ENCODE assay signal across 15 cellular contexts in genomic region chr4:2472187-2472586, GRCh38. TPM values are rescaled to one million over a fixed set of nuclear protein-coding genes. Genes with fewer than 3 reads are reported as not detected.
A peak's percentile ranks its signal among the peaks of the same experiment; 100 is the strongest.
DNase-seq lines count a peak whose midpoint lies in the region; ATAC-seq and TF ChIP-seq lines count a peak whose summit lies in the region.
"Had no signal": no experiment of that assay in that cellular context is flagged by ENCODE, and none has a peak within 500 bp of the region (broad histone marks: within the 10 kb centered on the region; RNA-seq: fewer than 3 reads in every experiment).

No MANE protein-coding gene starts in this region.

- H3K27ac ChIP-seq in CD4-positive, CD25-positive, alpha-beta regulatory T cell (ENCODE audit: insufficient read depth, low read length, poor library complexity, severe bottlenecking) = peak overlapping the region; percentile 97
- no peak overlapping the region for H3K27ac ChIP-seq in mesenchymal stem cell (ENCODE audit: low read length, poor library complexity, severe bottlenecking)
- H3K27ac ChIP-seq: sigmoid colon had no signal

- H3K27me3 ChIP-seq in CD4-positive, CD25-positive, alpha-beta regulatory T cell (ENCODE audit: control insufficient read depth, insufficient read depth, low read length) = no peaks in the 10 kb centered on the region
- no peaks in the 10 kb centered on the region for H3K27me3 ChIP-seq in mesenchymal stem cell (ENCODE audit: control insufficient read depth in 1 of 2, insufficient read depth in 1 of 2, low read length in 2 of 2)
- H3K27me3 ChIP-seq: sigmoid colon had no signal

- no peak overlapping the region for H2BK120ac ChIP-seq in mesenchymal stem cell (ENCODE audit: low read depth, low read length)

- H3K27me3 Mint-ChIP-seq in CD4-positive, CD25-positive, alpha-beta regulatory T cell = peaks cover 7% of the 10 kb centered on the region
- H3K27me3 Mint-ChIP-seq in IgD-negative memory B cell = no peaks in the 10 kb centered on the region

- peaks cover 16% of the 10 kb centered on the region for H3K36me3 ChIP-seq in CD4-positive, CD25-positive, alpha-beta regulatory T cell (ENCODE audit: control insufficient read depth, insufficient read depth, low read length)
- H3K36me3 ChIP-seq in mesenchymal stem cell (ENCODE audit: control insufficient read depth in 1 of 2, insufficient read depth in 2 of 2, low read depth in 1 of 2, low read length in 2 of 2) = peaks cover 19 to 24% of the 10 kb centered on the region in 2 experiments

- H3K27ac Mint-ChIP-seq in CD4-positive, CD25-positive, alpha-beta regulatory T cell = peak overlapping the region; percentile 12 to 99 (median 71)
- H3K27ac Mint-ChIP-seq in IgD-negative memory B cell = peak overlapping the region in 2 of 3 donors; percentile 73 to 100

- 100% methylated on average over 4 of the region's 4 CpGs for WGBS in mesenchymal stem cell

- DNase-seq in CD4-positive, CD25-positive, alpha-beta regulatory T cell = no peak
- peak; percentile 69 for DNase-seq in choroid plexus epithelial cell (ENCODE audit: low read depth)
- DNase-seq in mesenchymal stem cell = peak; percentile 30
- no peak for DNase-seq in G401 (ENCODE audit: low spot score)
- no peak for DNase-seq in NCI-H2107 treated with DMSO at 0.1 percent for 48 hours (lab: John Stamatoyannopoulos, UW; ENCODE audit: unreplicated experiment)
- no peak for DNase-seq in KG1 (lab: John Stamatoyannopoulos, UW)
- DNase-seq: glutamatergic neuron, left colon, NCI-H1105 treated with DMSO at 0.1 percent for 48 hours, NCI-H510A, RPMI8226, sigmoid colon, T1000 had no signal

- H2BK5ac ChIP-seq in mesenchymal stem cell (ENCODE audit: low read depth, low read length, poor library complexity, severe bottlenecking) = no peak overlapping the region

- H3K36me3 Mint-ChIP-seq in CD4-positive, CD25-positive, alpha-beta regulatory T cell = peaks cover 26% of the 10 kb centered on the region
- H3K36me3 Mint-ChIP-seq in IgD-negative memory B cell = no peaks in the 10 kb centered on the region

- H3K4me1 Mint-ChIP-seq in CD4-positive, CD25-positive, alpha-beta regulatory T cell = peaks cover 23 to 85% (median 45%) of the 10 kb centered on the region in 4 donors
- H3K4me1 Mint-ChIP-seq in IgD-negative memory B cell = peaks cover 34 to 43% (median 41%) of the 10 kb centered on the region in 3 donors

- H3K23ac ChIP-seq in mesenchymal stem cell (ENCODE audit: low read length in 2 of 2) = no peak overlapping the region

- H3K9ac ChIP-seq in mesenchymal stem cell (ENCODE audit: low read length) = no peak overlapping the region

- in situ Hi-C loops in G401 (cut with HindIII; ENCODE audit: low sequenced_read_pairs) = no loop called here

- H2AK5ac ChIP-seq in mesenchymal stem cell (ENCODE audit: low read length, severe bottlenecking) = no peak overlapping the region

- peaks cover 70% of the 10 kb centered on the region for H3K4me1 ChIP-seq in CD4-positive, CD25-positive, alpha-beta regulatory T cell (ENCODE audit: control insufficient read depth, insufficient read depth, low read length, poor library complexity, severe bottlenecking)
- peaks cover 11% of the 10 kb centered on the region for H3K4me1 ChIP-seq in mesenchymal stem cell (ENCODE audit: control insufficient read depth, insufficient read depth, low read depth, low read length)

- peak overlapping the region; percentile 89 for H3K4me3 ChIP-seq in CD4-positive, CD25-positive, alpha-beta regulatory T cell (ENCODE audit: low read depth, low read length)
- no peak overlapping the region for H3K4me3 ChIP-seq in choroid plexus epithelial cell (ENCODE audit: low read depth, low read length)
- peak overlapping the region in 1 of 2 experiments; percentile 17 for H3K4me3 ChIP-seq in mesenchymal stem cell (ENCODE audit: insufficient read depth in 1 of 2, low read depth in 1 of 2, low read length in 2 of 2)
- H3K4me3 ChIP-seq: sigmoid colon had no signal

- no peak overlapping the region for H3K14ac ChIP-seq in mesenchymal stem cell (ENCODE audit: low read length in 2 of 2)

- no peak overlapping the region for H2AFZ ChIP-seq in mesenchymal stem cell (ENCODE audit: low read depth, low read length)

- no peak overlapping the region for H2BK12ac ChIP-seq in mesenchymal stem cell (ENCODE audit: low read length in 2 of 2)

- H3K4me3 Mint-ChIP-seq in CD4-positive, CD25-positive, alpha-beta regulatory T cell = peak overlapping the region in 3 of 4 donors; percentile 33 to 98 (median 98)
- H3K4me3 Mint-ChIP-seq in IgD-negative memory B cell = peak overlapping the region in 1 of 4 donors; percentile 56

- no peak overlapping the region for H3K4me2 ChIP-seq in mesenchymal stem cell (ENCODE audit: low read length, poor library complexity, severe bottlenecking)

- H3K18ac ChIP-seq in mesenchymal stem cell (ENCODE audit: low read depth in 1 of 2, low read length in 2 of 2) = no peak overlapping the region

- no peaks in the 10 kb centered on the region for H3K9me3 Mint-ChIP-seq in CD4-positive, CD25-positive, alpha-beta regulatory T cell
- no peaks in the 10 kb centered on the region for H3K9me3 Mint-ChIP-seq in IgD-negative memory B cell

- no peak for ATAC-seq in CD4-positive, CD25-positive, alpha-beta regulatory T cell (ENCODE audit: low read depth in 2 of 2)
- no peak for ATAC-seq in GM18520 (IDR thresholded peaks at IDR 0.05; ENCODE audit: unreplicated experiment)
- ATAC-seq: left colon had no signal

- no peak overlapping the region for H4K91ac ChIP-seq in mesenchymal stem cell (ENCODE audit: low read length)

- H3K79me1 ChIP-seq in mesenchymal stem cell (replicated peaks; ENCODE audit: low read length, poor library complexity, severe bottlenecking) = peaks cover 4% of the 10 kb centered on the region

- no peak overlapping the region for H4K8ac ChIP-seq in mesenchymal stem cell (ENCODE audit: low read length)

- no peak overlapping the region for H3K4ac ChIP-seq in mesenchymal stem cell (ENCODE audit: low read depth in 1 of 2, low read length in 2 of 2)

- no peak for TF ChIP-seq CTCF in choroid plexus epithelial cell (conservative IDR thresholded peaks at IDR 0.05; ENCODE audit: low read depth, low read length)

- H2BK15ac ChIP-seq in mesenchymal stem cell (ENCODE audit: low read depth, poor library complexity, severe bottlenecking) = no peak overlapping the region

- no peaks in the 10 kb centered on the region for H3K9me3 ChIP-seq in CD4-positive, CD25-positive, alpha-beta regulatory T cell (ENCODE audit: control insufficient read depth in 2 of 2, low read length in 2 of 2)
- H3K9me3 ChIP-seq in mesenchymal stem cell (ENCODE audit: control insufficient read depth, low read length) = peaks cover 12% of the 10 kb centered on the region
- H3K9me3 ChIP-seq: sigmoid colon had no signal

RNA-seq across cellular contexts. Expression of gene RNF4, which starts 3.3 kb away (rescaled TPM):
- total RNA-seq in CD4-positive, CD25-positive, alpha-beta regulatory T cell = 111 TPM
- 10 to 100 TPM; 72.0 to 94.4 (median 83.0) TPM for polyA plus RNA-seq in CD4-positive, CD25-positive, alpha-beta regulatory T cell
- polyA plus RNA-seq in IgD-negative memory B cell = 94.0 TPM
- 50.8 TPM for polyA plus RNA-seq in mesenchymal stem cell (2013, experiment 1 of 2)
- polyA plus RNA-seq in mesenchymal stem cell (2013, experiment 2 of 2) = 49.7 TPM
- 28.3 and 28.7 TPM in 2 replicates for total RNA-seq in G401 (2014; rRNA removed; shearing (Covaris generic))

RNA-seq across cellular contexts. Expression of gene CFAP99, which starts 53.4 kb away (rescaled TPM):
- total RNA-seq in CD4-positive, CD25-positive, alpha-beta regulatory T cell = 0.20 TPM
- polyA plus RNA-seq in CD4-positive, CD25-positive, alpha-beta regulatory T cell = not detected
- not detected for polyA plus RNA-seq in IgD-negative memory B cell
- polyA plus RNA-seq in mesenchymal stem cell (2013, experiment 1 of 2) = 0.03 TPM
- polyA plus RNA-seq in mesenchymal stem cell (2013, experiment 2 of 2) = not detected
- total RNA-seq in G401 (2014; rRNA removed; shearing (Covaris generic)) = 1.5 TPM in 1 of 2 replicates, not detected in the other
- total RNA-seq: sigmoid colon had no signal

RNA-seq across cellular contexts. Expression of gene ZFYVE28, which starts 53.7 kb away (rescaled TPM):
- total RNA-seq in CD4-positive, CD25-positive, alpha-beta regulatory T cell = 86.4 TPM
- polyA plus RNA-seq in CD4-positive, CD25-positive, alpha-beta regulatory T cell = 10 to 100 TPM in 2 of 4 donors, 1 to 10 TPM in 2; 8.5 to 26.0 (median 13.4) TPM
- 1.0 TPM for polyA plus RNA-seq in IgD-negative memory B cell
- polyA plus RNA-seq in mesenchymal stem cell (2013, experiment 1 of 2) = 1.0 TPM
- polyA plus RNA-seq in mesenchymal stem cell (2013, experiment 2 of 2) = 1.2 TPM
- total RNA-seq in G401 (2014; rRNA removed; shearing (Covaris generic)) = 9.4 and 11.4 TPM in 2 replicates

Comparison
In these comparisons a context has a peak if more than half of its experiments do, and no peak if none do; other contexts are left out.
1. DNase-seq: peak in choroid plexus epithelial cell (single experiment) and mesenchymal stem cell (single experiment); none in CD4-positive, CD25-positive, alpha-beta regulatory T cell (0 of 3), G401 (single experiment), NCI-H2107 treated with DMSO at 0.1 percent for 48 hours (single experiment) and KG1 (single experiment).